In genomic region chr4:94447754-94448411, GRCh38 we compare ENCODE assay signal across 20 cellular contexts. TPM values are rescaled to one million over a fixed set of nuclear protein-coding genes. Genes with fewer than 3 reads are reported as not detected.
A peak's percentile ranks its signal among the peaks of the same experiment; 100 is the strongest.
DNase-seq lines count a peak whose midpoint lies in the region; ATAC-seq and TF ChIP-seq lines count a peak whose summit lies in the region.
"Had no signal": no experiment of that assay in that cellular context is flagged by ENCODE, and none has a peak within 500 bp of the region (broad histone marks: within the 10 kb centered on the region; RNA-seq: fewer than 3 reads in every experiment).

No MANE protein-coding gene starts in this region.

- no peak for TF ChIP-seq CTCF in SK-N-SH (IDR thresholded peaks at IDR 0.05)
- TF ChIP-seq CTCF in PC-9 (conservative IDR thresholded peaks at IDR 0.05), result no peak
- TF ChIP-seq CTCF in smooth muscle cell (IDR thresholded peaks at IDR 0.05; ENCODE audit: borderline replicate concordance, insufficient read depth, poor library complexity, severe bottlenecking), result no peak

- intact Hi-C loops in PC-9 (cut with micrococcal nuclease; ENCODE audit: unreplicated experiment), result no loop called here

- no peak for ATAC-seq in SK-N-SH treated with all-trans-retinoic acid at 6 μM for 48 hours
- ATAC-seq in HG03342 (IDR thresholded peaks at IDR 0.05; ENCODE audit: unreplicated experiment), result no peak
- ATAC-seq: activated CD4-positive, CD25-positive, alpha-beta regulatory T cell treated with anti-CD3 and anti-CD28 coated beads, Interleukin-2, amount 50 U/mL, for 24 hours; stimulated activated memory B cell treated with anti-CD40 and anti-IgM and Interleukin-4, amounts not matched to agents 10 μg/mL and 1 μg/mL and 100 μg/mL, for 72 hours had no signal

- H3K9ac ChIP-seq in SK-N-SH (no peak overlapping the region), smooth muscle cell (ENCODE audit: low read depth) (no peak overlapping the region)
- H3K9ac ChIP-seq: KMS-11 had no signal

- H3K9me3 ChIP-seq in SK-N-SH, result no peaks in the 10 kb centered on the region
- H3K9me3 ChIP-seq in PC-9 (ENCODE audit: insufficient read depth, low read depth), result no peaks in the 10 kb centered on the region
- no peaks in the 10 kb centered on the region for H3K9me3 ChIP-seq in smooth muscle cell (replicated peaks; ENCODE audit: low read depth)
- H3K9me3 ChIP-seq: SJSA1, transverse colon had no signal

- no peak for DNase-seq in SK-N-SH
- DNase-seq in PC-9, result peak in 1 of 2 experiments; percentile 51
- DNase-seq in epithelial cell of prostate (ENCODE audit: low read depth, low spot score), result no peak
- DNase-seq in smooth muscle cell (lab: John Stamatoyannopoulos, UW; ENCODE audit: unreplicated experiment), result no peak
- DNase-seq in retina, result no peak
- no peak for DNase-seq in islet precursor cell
- DNase-seq: activated naive CD8-positive, alpha-beta T cell treated with anti-CD3 and anti-CD28 coated beads, Interleukin-2, amount 10 ng/mL, durations not matched to agents 7 days and 5 days; central memory CD4-positive, alpha-beta T cell; effector CD4-positive, alpha-beta T cell; GOT3; hypothalamus; NCI-H2171; stimulated activated CD4-positive, alpha-beta T cell treated with anti-CD3 and anti-CD28 coated beads, Interleukin-15, amount 100 ng/mL, for 24 hours; transverse colon had no signal

- no peak overlapping the region for H3K4me2 ChIP-seq in SK-N-SH
- peak overlapping the region; percentile 16; the same call in 1 of the 2 replicates for H3K4me2 ChIP-seq in PC-9
- H3K4me2 ChIP-seq in smooth muscle cell, result peak overlapping the region; percentile 28
- H3K4me2 ChIP-seq: KMS-11 had no signal

- H3K36me3 ChIP-seq in SK-N-SH (replicated peaks in 1 of 2; ENCODE audit: control insufficient read depth in 1 of 2, insufficient read depth in 2 of 2, low read length in 1 of 2) (no peaks in the 10 kb centered on the region), PC-9 (ENCODE audit: low read depth) (no peaks in the 10 kb centered on the region), smooth muscle cell (ENCODE audit: low read depth) (no peaks in the 10 kb centered on the region)
- H3K36me3 ChIP-seq: transverse colon had no signal

- no peak for TF ChIP-seq EP300 in SK-N-SH (IDR thresholded peaks at IDR 0.05; ENCODE audit: borderline replicate concordance in 1 of 2, low read depth in 1 of 2, low read length in 1 of 2)

- H3F3A ChIP-seq in SK-N-SH (replicated peaks; ENCODE audit: insufficient read depth), result peaks cover 45% of the 10 kb centered on the region
- H3F3A ChIP-seq in PC-9 (ENCODE audit: insufficient read depth, low read depth), result 0 out of 2 replicates have a peak, but pooled peaks cover 3% of the 10 kb centered on the region
- H3F3A ChIP-seq in smooth muscle cell (ENCODE audit: low read depth), result peaks cover 9% of the 10 kb centered on the region

- POLR2A ChIA-PET in SK-N-SH (lab: Yijun Ruan, JAX) (no interaction called here), PC-9 (lab: Charles Lee; ENCODE audit: unreplicated experiment) (no interaction called here)

- H4K20me1 ChIP-seq in SK-N-SH (ENCODE audit: insufficient read depth), result no peaks in the 10 kb centered on the region
- H4K20me1 ChIP-seq in PC-9 (ENCODE audit: insufficient read depth), result no peaks in the 10 kb centered on the region
- peaks cover 2% of the 10 kb centered on the region for H4K20me1 ChIP-seq in smooth muscle cell (ENCODE audit: low read depth)

- WGBS in SK-N-SH (ENCODE audit: low lambda C conversion rate), result 74% methylated on average over 3 of the region's 3 CpGs
- WGBS in smooth muscle cell (ENCODE audit: low lambda C conversion rate), result 65% methylated on average over 3 of the region's 3 CpGs

- H3K27me3 ChIP-seq in SK-N-SH (ENCODE audit: insufficient read depth), result no peaks in the 10 kb centered on the region
- H3K27me3 ChIP-seq in PC-9 (ENCODE audit: insufficient read depth, low read depth), result no peaks in the 10 kb centered on the region
- no peaks in the 10 kb centered on the region for H3K27me3 ChIP-seq in smooth muscle cell (ENCODE audit: low read depth)
- H3K27me3 ChIP-seq: SJSA1, transverse colon had no signal

- H2AFZ ChIP-seq in SK-N-SH (ENCODE audit: low read depth), result peak overlapping the region; percentile 47
- peak overlapping the region; percentile 66; the same call in 1 of the 2 replicates for H2AFZ ChIP-seq in PC-9
- peak overlapping the region; percentile 50 for H2AFZ ChIP-seq in smooth muscle cell (ENCODE audit: low read depth)

- H3K27ac ChIP-seq in SK-N-SH (ENCODE audit: low read depth in 2 of 2, low read length in 1 of 2) (peak overlapping the region in 1 of 2 experiments; percentile 93; a peak in 2 of 4 replicates), PC-9 (no peak overlapping the region), epithelial cell of prostate (peak overlapping the region; percentile 68), smooth muscle cell (ENCODE audit: low read depth) (peak overlapping the region; percentile 14)
- H3K27ac ChIP-seq: KMS-11, SJSA1, transverse colon had no signal

- CTCF ChIA-PET in SK-N-SH (lab: Yijun Ruan, JAX), result no interaction called here
- CTCF ChIA-PET in PC-9 (lab: Charles Lee), result no interaction called here

- H3K4me3 ChIP-seq in SK-N-SH (ENCODE audit: low read depth in 2 of 2, low read length in 1 of 2) (no peak overlapping the region), PC-9 (no peak overlapping the region), smooth muscle cell (no peak overlapping the region)
- H3K4me3 ChIP-seq: SJSA1, transverse colon had no signal

- BruUV-seq in PC-9 (replicated peaks; lab: Mats Ljungman, UMichigan), result no TSS peak

- H3K4me1 ChIP-seq in SK-N-SH (ENCODE audit: control insufficient read depth in 1 of 2, insufficient read depth in 2 of 2, low read depth in 1 of 2, low read length in 1 of 2) (peaks cover under 1 to 42% of the 10 kb centered on the region in 2 experiments; a peak in 3 of 4 replicates), PC-9 (replicated peaks; ENCODE audit: insufficient read depth) (peaks cover 13% of the 10 kb centered on the region; the same call in 1 of the 2 replicates), smooth muscle cell (ENCODE audit: low read depth) (peaks cover 10% of the 10 kb centered on the region)

- peaks cover 12% of the 10 kb centered on the region for H3K79me2 ChIP-seq in SK-N-SH (ENCODE audit: insufficient read depth)
- peaks cover 7% of the 10 kb centered on the region for H3K79me2 ChIP-seq in PC-9 (ENCODE audit: low read depth)
- peaks cover 11% of the 10 kb centered on the region for H3K79me2 ChIP-seq in smooth muscle cell (ENCODE audit: low read depth)

- TF ChIP-seq RAD21 in SK-N-SH (IDR thresholded peaks at IDR 0.05; ENCODE audit: low read length), result no peak

- no peaks in the 10 kb centered on the region for H3K9me2 ChIP-seq in SK-N-SH
- H3K9me2 ChIP-seq in PC-9 (ENCODE audit: insufficient read depth), result no peaks in the 10 kb centered on the region

TF ChIP-seq in SK-N-SH, 30 proteins besides CTCF, POLR2A, EP300 and RAD21:
- no peak for TF ChIP-seq RCOR1 (IDR thresholded peaks at IDR 0.05; ENCODE audit: low read length)
- TF ChIP-seq NRF1 (IDR thresholded peaks at IDR 0.05; ENCODE audit: low read depth, low read length), result no peak
- no peak for TF ChIP-seq TAF1 (IDR thresholded peaks at IDR 0.05; ENCODE audit: borderline replicate concordance, low read depth, low read length)
- TF ChIP-seq TCF12 (IDR thresholded peaks at IDR 0.05), result no peak
- no peak for TF ChIP-seq TEAD4 (IDR thresholded peaks at IDR 0.05; ENCODE audit: borderline replicate concordance, insufficient read depth)
- TF ChIP-seq POLR2AphosphoS5 (IDR thresholded peaks at IDR 0.05; ENCODE audit: low read depth, low read length), result no peak
- TF ChIP-seq MXI1 (IDR thresholded peaks at IDR 0.05; ENCODE audit: low read depth, low read length), result no peak
- TF ChIP-seq RFX5 (IDR thresholded peaks at IDR 0.05; ENCODE audit: low read length), result no peak

TF ChIP-seq in SK-N-SH treated with all-trans-retinoic acid at 6 μM for 48 hours, 23 proteins besides CTCF, POLR2A, EP300 and RAD21 (continues in another document):
- TF ChIP-seq RARB (CRISPR knock-in tag; IDR thresholded peaks at IDR 0.05) (no peak), ESRRG (CRISPR knock-in tag; IDR thresholded peaks at IDR 0.05) (no peak), PATZ1 (CRISPR knock-in tag; IDR thresholded peaks at IDR 0.05; ENCODE audit: borderline replicate concordance) (no peak), ZC3H10 (CRISPR knock-in tag; IDR thresholded peaks at IDR 0.05) (no peak), TCF4 (CRISPR knock-in tag; IDR thresholded peaks at IDR 0.05; ENCODE audit: borderline replicate concordance) (no peak), CSRNP3 (CRISPR knock-in tag; IDR thresholded peaks at IDR 0.05) (no peak), GLIS3 (CRISPR knock-in tag; IDR thresholded peaks at IDR 0.05) (no peak), OSR1 (CRISPR knock-in tag; IDR thresholded peaks at IDR 0.05) (no peak), ISL1 (CRISPR knock-in tag; IDR thresholded peaks at IDR 0.05) (no peak)

RNA-seq across cellular contexts. Expression of gene PDLIM5, which starts 3.9 kb away (rescaled TPM):
- polyA plus RNA-seq in SK-N-SH (2012; rRNA removed) (36.7 and 39.2 TPM in 2 replicates), smooth muscle cell (129 and 144 TPM in 2 replicates)
- polyA plus RNA-seq in SK-N-SH (2012; cell fraction: cytosol; rRNA removed), result 24.7 and 31.6 TPM in 2 replicates
- 31.7 and 51.1 TPM in 2 replicates for polyA plus RNA-seq in SK-N-SH (2012; cell fraction: nucleus; rRNA removed)
- total RNA-seq in PC-9 (2021) (121 and 130 TPM in 2 replicates), smooth muscle cell (150 and 182 TPM in 2 replicates)
